Comparison of ENCODE assay signal across 21 cellular contexts in the genomic region with DNA sequence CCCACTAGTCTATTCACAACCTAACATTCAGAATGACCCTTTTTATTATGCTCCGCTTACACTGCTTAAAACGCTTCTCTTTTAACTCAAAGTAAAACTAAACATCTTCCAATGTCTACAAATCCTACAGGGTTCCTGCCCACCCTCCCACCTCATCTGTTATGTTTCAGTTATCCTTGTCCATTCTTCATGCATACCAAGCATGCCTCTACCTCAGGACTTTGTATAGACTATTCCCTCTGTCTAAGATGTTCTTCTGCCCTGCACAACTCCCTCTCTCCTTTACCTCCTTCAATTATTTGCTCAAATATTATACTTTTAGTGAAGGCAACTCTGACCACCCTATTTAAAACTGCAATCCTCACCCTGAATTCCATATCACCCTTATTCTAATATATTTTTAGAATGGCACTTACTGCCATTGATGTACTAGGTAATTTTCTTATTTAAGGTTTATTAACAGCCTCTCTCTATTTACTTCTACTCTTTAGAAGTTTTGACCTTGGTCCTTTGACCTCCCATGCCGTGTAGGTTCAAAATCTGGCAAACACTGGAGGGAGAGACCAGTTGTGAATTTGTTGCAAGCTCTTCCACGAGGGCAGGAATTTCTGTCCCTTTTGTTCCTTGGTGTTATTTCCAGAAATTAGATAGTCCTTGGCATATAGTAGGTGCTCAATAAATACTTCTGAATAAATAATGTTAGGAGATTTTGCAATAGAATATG.
"Had no signal": no experiment of that assay in that cellular context is flagged by ENCODE, and none has a peak within 500 bp of the region (broad histone marks: within the 10 kb centered on the region; RNA-seq: fewer than 3 reads in every experiment).

No MANE protein-coding gene starts in this region.

- DNase-seq: dorsolateral prefrontal cortex; effector CD8-positive, alpha-beta T cell; heart left ventricle; hypothalamus; kidney glomerular epithelial cell; mammary epithelial cell; mucosa of descending colon; naive thymus-derived CD8-positive, alpha-beta T cell; nucleus accumbens; ovary; right cardiac atrium; small intestine; stimulated activated CD4-positive, alpha-beta T cell treated with anti-CD3 and anti-CD28 coated beads, Interleukin-12 subunit alpha, Interleukin-12 subunit beta, amount 100 ng/mL, for 4 hours; stimulated activated CD4-positive, alpha-beta T cell treated with anti-CD3 and anti-CD28 coated beads, Interleukin-2, amount 100 ng/mL, for 48 hours; stimulated activated naive CD8-positive, alpha-beta T cell treated with anti-CD3 and anti-CD28 coated beads, Interleukin-15, Interleukin-2, amounts not matched to agents 100 U/mL and 50 U/mL, for 24 hours; thyroid gland had no signal

- H3K4me1 ChIP-seq: neural progenitor cell had no signal

- H3K9me3 ChIP-seq: mucosa of descending colon, ovary, suprapubic skin, thyroid gland had no signal

- H3K4me3 Mint-ChIP-seq: naive thymus-derived CD8-positive, alpha-beta T cell; neural progenitor cell; type B pancreatic cell had no signal

- H3K27me3 ChIP-seq: dorsolateral prefrontal cortex, heart left ventricle, neural progenitor cell, ovary, suprapubic skin, thyroid gland had no signal

- ATAC-seq: esophagus mucosa; heart left ventricle; mucosa of descending colon; naive thymus-derived CD8-positive, alpha-beta T cell; right cardiac atrium; stimulated activated naive CD8-positive, alpha-beta T cell treated with anti-CD3 and anti-CD28 coated beads, Interleukin-15, Interleukin-2, amounts not matched to agents 100 U/mL and 50 U/mL, for 24 hours had no signal

- H3K36me3 ChIP-seq: neural progenitor cell, ovary, thyroid gland had no signal

- H3K4me3 ChIP-seq: coronary artery, dorsolateral prefrontal cortex, heart left ventricle, mucosa of descending colon, neural progenitor cell, ovary, suprapubic skin, thyroid gland had no signal

- H3K27me3 Mint-ChIP-seq: naive thymus-derived CD8-positive, alpha-beta T cell; type B pancreatic cell had no signal

- H3K27ac Mint-ChIP-seq: naive thymus-derived CD8-positive, alpha-beta T cell; neural progenitor cell; type B pancreatic cell had no signal
